Comparison of ENCODE assay signal across 31 cellular contexts in genomic region chr13:103289661-103290060, GRCh38.
"Had no signal": no experiment of that assay in that cellular context is flagged by ENCODE, and none has a peak within 500 bp of the region (broad histone marks: within the 10 kb centered on the region; RNA-seq: fewer than 3 reads in every experiment).

No MANE protein-coding gene starts in this region.

- H3K27me3 Mint-ChIP-seq: activated CD4-positive, alpha-beta T cell treated with anti-CD3 and anti-CD28 coated beads, Interleukin-2, amount 10 ng/mL, durations not matched to agents 7 days and 5 days; activated CD8-positive, alpha-beta T cell treated with anti-CD3 and anti-CD28 coated beads for 36 hours; activated naive CD4-positive, alpha-beta T cell treated with anti-CD3 and anti-CD28 coated beads, Interleukin-2, amount 50 U/mL, for 24 hours; activated naive CD8-positive, alpha-beta T cell treated with anti-CD3 and anti-CD28 coated beads, Interleukin-2, amount 50 U/mL, for 24 hours; activated T-helper 17 cell treated with anti-CD3 and anti-CD28 coated beads, Interleukin-2, amount 50 U/mL, for 72 hours; dendritic cell treated with granulocyte-macrophage colony-stimulating factor and Interleukin-4, amounts not matched to agents 40 ng/mL and 50 ng/mL, for 4 days; stimulated activated naive B cell treated with anti-CD40 and anti-IgM and Interleukin-4, amounts not matched to agents 10 μg/mL and 1 μg/mL and 100 μg/mL, for 72 hours had no signal

- FAIRE-seq: kidney, pancreas, small intestine had no signal

- H3K79me2 ChIP-seq: hepatocyte had no signal

- H3K36me3 ChIP-seq: esophagus muscularis mucosa, gastrocnemius medialis, pancreas, prostate gland, sigmoid colon, stomach, suprapubic skin, tibial artery, upper lobe of right lung had no signal

- H3K4me2 ChIP-seq: hepatocyte had no signal

- H3K27ac Mint-ChIP-seq: activated CD4-positive, alpha-beta T cell treated with anti-CD3 and anti-CD28 coated beads, Interleukin-2, amount 10 ng/mL, durations not matched to agents 7 days and 5 days; activated CD8-positive, alpha-beta T cell treated with anti-CD3 and anti-CD28 coated beads for 36 hours; activated naive CD4-positive, alpha-beta T cell treated with anti-CD3 and anti-CD28 coated beads, Interleukin-2, amount 50 U/mL, for 24 hours; activated naive CD8-positive, alpha-beta T cell treated with anti-CD3 and anti-CD28 coated beads, Interleukin-2, amount 50 U/mL, for 24 hours; activated T-helper 17 cell treated with anti-CD3 and anti-CD28 coated beads, Interleukin-2, amount 50 U/mL, for 72 hours; dendritic cell treated with granulocyte-macrophage colony-stimulating factor and Interleukin-4, amounts not matched to agents 40 ng/mL and 50 ng/mL, for 4 days; naive thymus-derived CD4-positive, alpha-beta T cell; stimulated activated naive B cell treated with anti-CD40 and anti-IgM and Interleukin-4, amounts not matched to agents 10 μg/mL and 1 μg/mL and 100 μg/mL, for 72 hours; WTC11 had no signal

- H3K4me1 Mint-ChIP-seq: activated CD4-positive, alpha-beta T cell treated with anti-CD3 and anti-CD28 coated beads, Interleukin-2, amount 10 ng/mL, durations not matched to agents 7 days and 5 days; activated naive CD4-positive, alpha-beta T cell treated with anti-CD3 and anti-CD28 coated beads, Interleukin-2, amount 50 U/mL, for 24 hours; activated T-helper 17 cell treated with anti-CD3 and anti-CD28 coated beads, Interleukin-2, amount 50 U/mL, for 72 hours had no signal

- H3K4me1 ChIP-seq: esophagus muscularis mucosa, gastrocnemius medialis, pancreas, prostate gland, sigmoid colon, stomach, suprapubic skin, tibial artery, upper lobe of right lung had no signal

- H3K27me3 ChIP-seq: esophagus muscularis mucosa, gastrocnemius medialis, hepatocyte, pancreas, sigmoid colon, stomach, suprapubic skin, tibial artery, upper lobe of right lung had no signal

- DNase-seq: activated CD4-positive, alpha-beta T cell treated with anti-CD3 and anti-CD28 coated beads for 1 hour; activated CD4-positive, alpha-beta T cell treated with anti-CD3 and anti-CD28 coated beads, Interleukin-2, amount 10 ng/mL, durations not matched to agents 7 days and 5 days; activated CD8-positive, alpha-beta T cell treated with anti-CD3 and anti-CD28 coated beads for 36 hours; activated gamma-delta T cell treated with Interleukin-2 at 50 U/mL for 16 hours; activated naive CD8-positive, alpha-beta T cell treated with anti-CD3 and anti-CD28 coated beads, Interleukin-2, amount 50 U/mL, for 24 hours; activated T-cell treated with anti-CD3 and anti-CD28 coated beads, Interleukin-2, amount 50 U/mL, for 4 hours; central memory CD4-positive, alpha-beta T cell; effector CD4-positive, alpha-beta T cell; gastrocnemius medialis; glutamatergic neuron; kidney; midbrain; naive thymus-derived CD4-positive, alpha-beta T cell; nucleus accumbens; pancreas; sigmoid colon; small intestine; stimulated activated CD4-positive, alpha-beta T cell treated with anti-CD3 and anti-CD28 coated beads, Interleukin-1b, Interleukin-23, amount 100 ng/mL, for 48 hours; stimulated activated naive B cell treated with anti-CD40 and anti-IgM and Interleukin-4, amounts not matched to agents 10 μg/mL and 1 μg/mL and 100 μg/mL, for 72 hours; stomach; T-helper 2 cell; tibial artery; upper lobe of right lung had no signal

- H3K9me3 ChIP-seq: esophagus muscularis mucosa, gastrocnemius medialis, pancreas, prostate gland, sigmoid colon, stomach, suprapubic skin, tibial artery, upper lobe of right lung had no signal

- H3K9me3 Mint-ChIP-seq: activated CD4-positive, alpha-beta T cell treated with anti-CD3 and anti-CD28 coated beads, Interleukin-2, amount 10 ng/mL, durations not matched to agents 7 days and 5 days; activated naive CD4-positive, alpha-beta T cell treated with anti-CD3 and anti-CD28 coated beads, Interleukin-2, amount 50 U/mL, for 24 hours; activated naive CD8-positive, alpha-beta T cell treated with anti-CD3 and anti-CD28 coated beads, Interleukin-2, amount 50 U/mL, for 24 hours; activated T-cell treated with anti-CD3 and anti-CD28 coated beads, Interleukin-2, amount 50 U/mL, for 4 hours; dendritic cell treated with granulocyte-macrophage colony-stimulating factor and Interleukin-4, amounts not matched to agents 40 ng/mL and 50 ng/mL, for 4 days; WTC11 had no signal

- H2AFZ ChIP-seq: hepatocyte had no signal

- H3K36me3 Mint-ChIP-seq: activated naive CD4-positive, alpha-beta T cell treated with anti-CD3 and anti-CD28 coated beads, Interleukin-2, amount 50 U/mL, for 24 hours; naive thymus-derived CD4-positive, alpha-beta T cell; stimulated activated naive B cell treated with anti-CD40 and anti-IgM and Interleukin-4, amounts not matched to agents 10 μg/mL and 1 μg/mL and 100 μg/mL, for 72 hours; WTC11 had no signal

- H3K4me3 ChIP-seq: esophagus muscularis mucosa, gastrocnemius medialis, hepatocyte, pancreas, prostate gland, sigmoid colon, stomach, suprapubic skin, tibial artery, upper lobe of right lung had no signal

- H3K4me3 Mint-ChIP-seq: activated CD4-positive, alpha-beta T cell treated with anti-CD3 and anti-CD28 coated beads, Interleukin-2, amount 10 ng/mL, durations not matched to agents 7 days and 5 days; activated CD8-positive, alpha-beta T cell treated with anti-CD3 and anti-CD28 coated beads for 36 hours; activated naive CD4-positive, alpha-beta T cell treated with anti-CD3 and anti-CD28 coated beads, Interleukin-2, amount 50 U/mL, for 24 hours; activated naive CD8-positive, alpha-beta T cell treated with anti-CD3 and anti-CD28 coated beads, Interleukin-2, amount 50 U/mL, for 24 hours; activated T-cell treated with anti-CD3 and anti-CD28 coated beads, Interleukin-2, amount 50 U/mL, for 4 hours; activated T-helper 17 cell treated with anti-CD3 and anti-CD28 coated beads, Interleukin-2, amount 50 U/mL, for 72 hours; dendritic cell treated with granulocyte-macrophage colony-stimulating factor and Interleukin-4, amounts not matched to agents 40 ng/mL and 50 ng/mL, for 4 days; naive thymus-derived CD4-positive, alpha-beta T cell; stimulated activated naive B cell treated with anti-CD40 and anti-IgM and Interleukin-4, amounts not matched to agents 10 μg/mL and 1 μg/mL and 100 μg/mL, for 72 hours; WTC11 had no signal

- H3K27ac ChIP-seq: esophagus muscularis mucosa, gastrocnemius medialis, hepatocyte, pancreas, prostate gland, sigmoid colon, stomach, suprapubic skin, tibial artery, upper lobe of right lung had no signal
